ENCODE assay signal across 14 cellular contexts in the genomic region with DNA sequence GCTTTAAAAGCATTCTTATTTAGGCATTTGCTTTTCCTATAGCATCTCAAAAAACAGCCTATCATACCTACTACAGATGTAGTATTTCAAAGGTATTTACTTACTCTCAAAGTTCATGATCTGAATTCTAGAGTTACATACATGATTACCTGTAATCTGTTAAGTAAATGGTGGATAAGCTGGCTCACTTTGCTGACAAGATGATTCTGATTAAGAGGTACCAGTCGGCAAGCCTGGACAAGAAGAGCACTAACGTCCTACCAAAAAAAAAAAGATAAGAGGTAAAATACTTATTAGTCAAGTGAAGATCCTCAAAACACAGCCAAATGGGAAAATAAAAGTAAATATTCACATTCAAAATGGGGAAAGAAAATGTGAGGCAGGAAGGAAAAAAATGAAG. TPM values are rescaled to one million over a fixed set of nuclear protein-coding genes. Genes with fewer than 3 reads are reported as not detected.
DNase-seq lines count a peak whose midpoint lies in the region; ATAC-seq and TF ChIP-seq lines count a peak whose summit lies in the region.
"Had no signal": no experiment of that assay in that cellular context is flagged by ENCODE, and none has a peak within 500 bp of the region (broad histone marks: within the 10 kb centered on the region; RNA-seq: fewer than 3 reads in every experiment).

No MANE protein-coding gene starts in this region.

- H3K27me3 Mint-ChIP-seq in MCF 10A (ENCODE audit: insufficient read depth, unreplicated experiment), result no peaks in the 10 kb centered on the region
- H3K27me3 Mint-ChIP-seq in mesothelial cell of epicardium (ENCODE audit: low read depth), result no peaks in the 10 kb centered on the region

- dilution Hi-C loops in mammary epithelial cell (cut with HindIII; ENCODE audit: low sequenced_read_pairs), result no loop called here

- no peak overlapping the region for H2AFZ ChIP-seq in mammary epithelial cell (ENCODE audit: low read depth, low read length)

- no peak overlapping the region for H3K27ac Mint-ChIP-seq in MCF 10A (ENCODE audit: low read depth, unreplicated experiment)
- H3K27ac Mint-ChIP-seq in mesothelial cell of epicardium, result peak overlapping the region; percentile 57

- no peaks in the 10 kb centered on the region for H3K27me3 ChIP-seq in mammary epithelial cell (ENCODE audit: insufficient read depth, low read length)

- 66% methylated on average over 2 of the region's 2 CpGs for WGBS in mammary epithelial cell (ENCODE audit: low coverage, missing lambda C conversion rate)

- ATAC-seq in HG03095 (IDR thresholded peaks at IDR 0.05; ENCODE audit: unreplicated experiment), result no peak
- ATAC-seq: PC-3 had no signal

- no peaks in the 10 kb centered on the region for H4K20me1 ChIP-seq in mammary epithelial cell (ENCODE audit: insufficient read depth, low read length)

- POLR2A ChIA-PET in MCF 10A (lab: Yijun Ruan, JAX), result interaction anchor here (0.8 to 1.1 kb wide), 2 partner anchors 10 to 11 kb away, joined by 4 read pairs; no protein-coding TSS in a partner anchor

- peaks cover 30% of the 10 kb centered on the region for H3K4me1 Mint-ChIP-seq in MCF 10A (ENCODE audit: insufficient read depth, unreplicated experiment)
- H3K4me1 Mint-ChIP-seq in mesothelial cell of epicardium, result peaks cover 26% of the 10 kb centered on the region

- peaks cover 51% of the 10 kb centered on the region for H3K36me3 Mint-ChIP-seq in MCF 10A (ENCODE audit: insufficient read depth, unreplicated experiment)
- peaks cover 22% of the 10 kb centered on the region for H3K36me3 Mint-ChIP-seq in mesothelial cell of epicardium

- no peaks in the 10 kb centered on the region for H3K9me3 Mint-ChIP-seq in MCF 10A (ENCODE audit: unreplicated experiment)
- no peaks in the 10 kb centered on the region for H3K9me3 Mint-ChIP-seq in mesothelial cell of epicardium

- peaks cover 19% of the 10 kb centered on the region for H3K36me3 ChIP-seq in mammary epithelial cell (ENCODE audit: insufficient read depth, low read length)

- intact Hi-C loops in mammary epithelial cell (cut with micrococcal nuclease), result no loop called here
- intact Hi-C loops in MCF 10A (cut with micrococcal nuclease), result no loop called here

- TF ChIP-seq CTCF in mammary epithelial cell (conservative IDR thresholded peaks at IDR 0.05 in 1 of 2, IDR thresholded peaks at IDR 0.05 in 1 of 2; ENCODE audit: extremely low read depth in 1 of 2, insufficient read depth in 1 of 2, low read depth in 1 of 2, low read length in 2 of 2), result no peak
- TF ChIP-seq CTCF in MCF 10A (IDR thresholded peaks at IDR 0.05; ENCODE audit: unreplicated experiment), result no peak
- no peak for TF ChIP-seq CTCF in mesothelial cell of epicardium (IDR thresholded peaks at IDR 0.05; ENCODE audit: unreplicated experiment)

- CTCF ChIA-PET in mammary epithelial cell (lab: Charles Lee; ENCODE audit: low non-redundant PET) (no interaction called here), MCF 10A (lab: Yijun Ruan, JAX) (interaction anchor here (0.7 to 1.3 kb wide), 2 partner anchors 38 to 401 kb away, joined by 6 read pairs; no protein-coding TSS in a partner anchor)

- no peak overlapping the region for H3K27ac ChIP-seq in mammary epithelial cell (ENCODE audit: insufficient read depth, low read depth, low read length)
- H3K27ac ChIP-seq: C4-2B had no signal

- H3K4me3 ChIP-seq in mammary epithelial cell (replicated peaks in 1 of 3; ENCODE audit: insufficient read depth in 1 of 3, low read depth in 2 of 3, low read length in 3 of 3), result no peak overlapping the region

- DNase-seq in NCI-H82 (lab: John Stamatoyannopoulos, UW), result peak; percentile 17
- DNase-seq in NCI-H82 treated with DMSO at 0.1 percent for 48 hours (lab: John Stamatoyannopoulos, UW; ENCODE audit: unreplicated experiment), result no peak
- no peak for DNase-seq in mammary epithelial cell
- DNase-seq in MCF 10A (ENCODE audit: unreplicated experiment), result no peak
- no peak for DNase-seq in mesothelial cell of epicardium (ENCODE audit: low spot score in 2 of 2, unreplicated experiment in 2 of 2)
- DNase-seq in NCI-H446 (lab: John Stamatoyannopoulos, UW), result no peak
- no peak for DNase-seq in AML-193 (lab: John Stamatoyannopoulos, UW)
- DNase-seq: DMS53, NCI-H1105 treated with DMSO at 0.1 percent for 48 hours, NCI-H1930, NCI-H524 treated with DMSO at 0.1 percent for 48 hours, PC-3 had no signal

- H3K79me2 ChIP-seq in mammary epithelial cell (ENCODE audit: insufficient read depth, low read length), result peaks cover 34% of the 10 kb centered on the region

- H3K4me3 Mint-ChIP-seq in MCF 10A (ENCODE audit: unreplicated experiment), result no peak overlapping the region
- peak overlapping the region; percentile 32 for H3K4me3 Mint-ChIP-seq in mesothelial cell of epicardium

- peaks cover 32% of the 10 kb centered on the region for H3K4me1 ChIP-seq in mammary epithelial cell (ENCODE audit: insufficient read depth, low read length)

- H3K9ac ChIP-seq in mammary epithelial cell (ENCODE audit: insufficient read depth, low read length), result no peak overlapping the region

- in situ Hi-C loops in mammary epithelial cell (cut with MboI; ENCODE audit: low sequenced_read_pairs in 2 of 2), result no loop called here

- no TSS peak for BruUV-seq in mammary epithelial cell (replicated peaks; lab: Mats Ljungman, UMichigan)
- BruUV-seq in MCF 10A (replicated peaks; lab: Mats Ljungman, UMichigan), result no TSS peak

- peak overlapping the region; percentile 11 for H3K4me2 ChIP-seq in mammary epithelial cell (ENCODE audit: insufficient read depth, low read depth, low read length)

- H3K9me3 ChIP-seq in mammary epithelial cell (replicated peaks; ENCODE audit: insufficient read depth, low read length), result no peaks in the 10 kb centered on the region

RNA-seq across cellular contexts. Expression of a gene that starts 2.7 kb away (rescaled TPM):
- total RNA-seq in mammary epithelial cell (10 to 100 TPM; 20.4 to 21.5 TPM), MCF 10A (2022) (20.7 and 23.5 TPM in 2 replicates), mesothelial cell of epicardium (33.9 to 37.2 TPM (median 36.1 TPM) in 3 replicates)
- 17.3 TPM for polyA plus RNA-seq in mammary epithelial cell
- 15.6 TPM for polyA minus RNA-seq in mammary epithelial cell
